In genomic region chr6:159999240-159999671, GRCh38 we compare ENCODE assay signal across 1 cellular context.
TF ChIP-seq lines count a peak whose summit lies in the region.

No MANE protein-coding gene starts in this region.

TF ChIP-seq in HepG2, 621 proteins besides CTCF, POLR2A, EP300 and RAD21:
- TF ChIP-seq NFIB (CRISPR knock-in tag; IDR thresholded peaks at IDR 0.05; ENCODE audit: borderline replicate concordance) (no peak), ZNF3 (CRISPR knock-in tag; IDR thresholded peaks at IDR 0.05) (no peak), NCOR1 (IDR thresholded peaks at IDR 0.05; ENCODE audit: borderline replicate concordance, low read length) (no peak), ZBTB26 (CRISPR knock-in tag; IDR thresholded peaks at IDR 0.05; ENCODE audit: borderline replicate concordance) (0 out of 2 replicates have a peak, but pooled peaks have one; percentile 24), CEBPG (CRISPR knock-in tag; IDR thresholded peaks at IDR 0.05) (no peak), ZNF530 (CRISPR knock-in tag; IDR thresholded peaks at IDR 0.05; ENCODE audit: low read depth) (no peak), HNF1A (IDR thresholded peaks at IDR 0.05; ENCODE audit: low read depth) (no peak), HNF1A (CRISPR knock-in tag; IDR thresholded peaks at IDR 0.05; ENCODE audit: borderline replicate concordance) (no peak), SUZ12 (IDR thresholded peaks at IDR 0.05; ENCODE audit: low read depth, low read length) (no peak), TBX3 (IDR thresholded peaks at IDR 0.05; ENCODE audit: borderline replicate concordance) (no peak), ZBTB4 (CRISPR knock-in tag; IDR thresholded peaks at IDR 0.05; ENCODE audit: borderline replicate concordance) (no peak), TCF7 (IDR thresholded peaks at IDR 0.05; ENCODE audit: low read depth) (peak; percentile 45; the same call in 1 of the 2 replicates), ZNF205 (CRISPR knock-in tag; IDR thresholded peaks at IDR 0.05) (no peak), ZNF772 (CRISPR knock-in tag; IDR thresholded peaks at IDR 0.05) (no peak), ZBTB33 (CRISPR knock-in tag; IDR thresholded peaks at IDR 0.05) (0 out of 2 replicates have a peak, but pooled peaks have one; percentile 25), FOXA1 (IDR thresholded peaks at IDR 0.05) (no peak), FOXA1 (CRISPR knock-in tag; IDR thresholded peaks at IDR 0.05) (0 out of 2 replicates have a peak, but pooled peaks have one; percentile 10), RBM22 (optimal IDR thresholded peaks at IDR 0.05; ENCODE audit: low read length) (peak; percentile 84), ZNF691 (CRISPR knock-in tag; IDR thresholded peaks at IDR 0.05; ENCODE audit: borderline replicate concordance, low read depth) (no peak), ZSCAN12 (CRISPR knock-in tag; IDR thresholded peaks at IDR 0.05) (no peak), FOSL2 (CRISPR knock-in tag; IDR thresholded peaks at IDR 0.05) (peak; percentile 83), MIXL1 (CRISPR knock-in tag; IDR thresholded peaks at IDR 0.05) (no peak)
